17 cellular contexts compared by ENCODE assay signal in the genomic region with DNA sequence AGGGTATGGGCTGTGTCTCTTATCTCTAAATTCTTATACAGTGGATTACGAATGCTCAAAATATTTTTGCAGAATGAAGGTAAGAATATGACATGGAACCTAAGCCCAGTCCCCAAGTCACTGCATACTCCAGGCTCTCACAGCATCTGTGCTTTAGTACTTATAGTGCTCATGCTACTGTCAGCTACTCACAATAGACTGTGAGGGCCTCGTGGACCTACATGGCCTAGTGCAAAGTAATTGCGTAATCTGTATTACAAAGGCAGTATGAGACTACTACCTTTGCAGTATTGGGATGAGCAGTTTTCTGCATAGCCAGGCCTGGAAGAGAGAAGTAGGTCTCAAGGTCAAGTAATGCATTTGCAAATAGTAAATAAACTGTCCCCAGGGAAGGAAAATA. TPM values are rescaled to one million over a fixed set of nuclear protein-coding genes. Genes with fewer than 3 reads are reported as not detected.
"Had no signal": no experiment of that assay in that cellular context is flagged by ENCODE, and none has a peak within 500 bp of the region (broad histone marks: within the 10 kb centered on the region; RNA-seq: fewer than 3 reads in every experiment).

No MANE protein-coding gene starts in this region.

- ATAC-seq: lower lobe of right lung; natural killer cell treated with Interleukin-12 subunit alpha and Interleukin-12 subunit beta and Interleukin-15 and Interleukin-18, amount 100 ng/mL, for 72 hours; pancreas; stimulated activated memory B cell treated with anti-CD40 and anti-IgM and Interleukin-4, amounts not matched to agents 10 μg/mL and 1 μg/mL and 100 μg/mL, for 72 hours had no signal

- H3K4me3 ChIP-seq: cardiac muscle cell, esophagus squamous epithelium, lower lobe of right lung, pancreas, sigmoid colon, testis, upper lobe of left lung had no signal

- H3K27ac ChIP-seq: cardiac muscle cell, lower lobe of right lung, neutrophil, pancreas, sigmoid colon, testis, upper lobe of left lung had no signal

- H3K9me3 ChIP-seq: esophagus squamous epithelium, lower lobe of right lung, neutrophil, pancreas, sigmoid colon, testis, upper lobe of left lung had no signal

- H3K36me3 ChIP-seq: cardiac muscle cell, esophagus squamous epithelium, neutrophil, pancreas, sigmoid colon had no signal

- DNase-seq: activated CD4-positive, alpha-beta T cell treated with anti-CD3 and anti-CD28 coated beads, Interleukin-2, amount 50 U/mL, for 4 hours; activated gamma-delta T cell treated with Interleukin-2 at 50 U/mL for 16 hours; amniotic stem cell; effector CD8-positive, alpha-beta T cell; esophagus squamous epithelium; lower lobe of right lung; sigmoid colon; stimulated activated CD4-positive, alpha-beta T cell treated with anti-CD3 and anti-CD28 coated beads, Interleukin-4, amount 100 ng/mL, for 4 hours; testis had no signal

- FAIRE-seq: pancreas, TTC549 had no signal

- H3K4me1 ChIP-seq: pancreas had no signal

- H3K27me3 ChIP-seq: cardiac muscle cell, esophagus squamous epithelium, pancreas, sigmoid colon, testis, upper lobe of left lung had no signal

RNA-seq across cellular contexts. Expression of gene VWF, which starts 27.9 kb away (rescaled TPM):
- total RNA-seq: activated T-helper 1 cell treated with anti-CD3 and anti-CD28 coated beads, Interleukin-12 subunit alpha, Interleukin-12 subunit beta, Interleukin-2, Interleukin-4 antibody, amounts not matched to agents 30 ng/mL and 10 ng/mL and 1 ng/mL, durations not matched to agents 14 hours and 24 hours and 36 hours; natural killer cell treated with Interleukin-12 subunit alpha and Interleukin-12 subunit beta and Interleukin-15 and Interleukin-18, amount 100 ng/mL, for 72 hours had no signal
- polyA plus RNA-seq: cardiac muscle cell had no signal
